Comparison of ENCODE assay signal across 11 cellular contexts in the genomic region with DNA sequence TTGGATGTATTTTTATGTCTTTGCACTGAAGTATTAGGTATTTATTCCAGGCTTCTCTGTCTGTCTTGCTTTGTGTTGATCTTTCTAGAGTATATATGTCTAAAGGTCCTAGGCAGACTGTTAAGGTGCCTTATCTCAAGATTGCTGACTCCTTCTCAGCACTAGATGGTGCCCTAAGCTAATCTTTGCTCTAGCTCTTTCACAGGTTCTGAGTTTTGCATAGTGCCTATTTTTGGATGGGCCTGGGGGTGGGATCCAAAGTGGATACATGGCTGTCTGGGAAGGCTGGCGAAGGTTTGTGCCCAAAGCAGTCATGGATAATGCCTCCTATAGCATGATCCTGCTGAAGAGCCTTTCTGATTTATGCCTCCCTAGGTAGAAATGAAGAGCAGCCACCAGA.
A peak's percentile ranks its signal among the peaks of the same experiment; 100 is the strongest.
DNase-seq lines count a peak whose midpoint lies in the region; ATAC-seq and TF ChIP-seq lines count a peak whose summit lies in the region.
"Had no signal": no experiment of that assay in that cellular context is flagged by ENCODE, and none has a peak within 500 bp of the region (broad histone marks: within the 10 kb centered on the region; RNA-seq: fewer than 3 reads in every experiment).

No MANE protein-coding gene starts in this region.

- no peak overlapping the region for H3K27ac ChIP-seq in breast epithelium
- no peak overlapping the region for H3K27ac ChIP-seq in thyroid gland

- H3K27ac Mint-ChIP-seq in MCF 10A (ENCODE audit: low read depth, unreplicated experiment): no peak overlapping the region
- H3K27ac Mint-ChIP-seq in activated naive CD8-positive, alpha-beta T cell treated with anti-CD3 and anti-CD28 coated beads, Interleukin-2, amount 50 U/mL, for 24 hours: no peak overlapping the region
- H3K27ac Mint-ChIP-seq: CD4-positive, alpha-beta T cell had no signal

- POLR2A ChIA-PET in MCF 10A (lab: Yijun Ruan, JAX): interaction anchor here (0.6 kb wide), 1 partner anchor 378 kb away, joined by 3 read pairs; no protein-coding TSS in a partner anchor

- DNase-seq in MCF 10A (ENCODE audit: unreplicated experiment) (peak; percentile 57), breast epithelium (ENCODE audit: low spot score in 2 of 2) (no peak), LHCN-M2 (ENCODE audit: low read depth) (peak; percentile 29), choroid plexus epithelial cell (ENCODE audit: low read depth) (peak; percentile 16), thyroid gland (no peak), NOMO-1 (lab: John Stamatoyannopoulos, UW; ENCODE audit: unreplicated experiment in 2 of 2) (no peak)
- DNase-seq in activated naive CD8-positive, alpha-beta T cell treated with anti-CD3 and anti-CD28 coated beads, Interleukin-2, amount 50 U/mL, for 24 hours: no peak
- DNase-seq: activated gamma-delta T cell treated with Interleukin-2 at 50 U/mL for 16 hours; CD4-positive, alpha-beta T cell; stimulated activated naive CD8-positive, alpha-beta T cell treated with anti-CD3 and anti-CD28 coated beads, Interleukin-15, Interleukin-2, amounts not matched to agents 100 U/mL and 50 U/mL, for 24 hours had no signal

- H3K27me3 Mint-ChIP-seq in MCF 10A (ENCODE audit: insufficient read depth, unreplicated experiment): no peaks in the 10 kb centered on the region
- H3K27me3 Mint-ChIP-seq in activated naive CD8-positive, alpha-beta T cell treated with anti-CD3 and anti-CD28 coated beads, Interleukin-2, amount 50 U/mL, for 24 hours: no peaks in the 10 kb centered on the region
- H3K27me3 Mint-ChIP-seq: CD4-positive, alpha-beta T cell had no signal

- no peak overlapping the region for H3K4me3 ChIP-seq in breast epithelium
- no peak overlapping the region for H3K4me3 ChIP-seq in choroid plexus epithelial cell (ENCODE audit: low read depth, low read length)
- no peak overlapping the region for H3K4me3 ChIP-seq in thyroid gland (replicated peaks in 1 of 3)

- H3K36me3 Mint-ChIP-seq in MCF 10A (ENCODE audit: insufficient read depth, unreplicated experiment): no peaks in the 10 kb centered on the region
- H3K36me3 Mint-ChIP-seq in activated naive CD8-positive, alpha-beta T cell treated with anti-CD3 and anti-CD28 coated beads, Interleukin-2, amount 50 U/mL, for 24 hours (ENCODE audit: low read depth): peaks cover 2% of the 10 kb centered on the region

- H3K36me3 ChIP-seq in breast epithelium: no peaks in the 10 kb centered on the region
- no peaks in the 10 kb centered on the region for H3K36me3 ChIP-seq in thyroid gland

- no peak for TF ChIP-seq POLR2A in breast epithelium (IDR thresholded peaks at IDR 0.05)
- no peak for TF ChIP-seq POLR2A in thyroid gland (IDR thresholded peaks at IDR 0.05)

- intact Hi-C loops in MCF 10A (cut with micrococcal nuclease): loop anchor here (1.0 kb wide), 1 partner anchor 419 kb away; no protein-coding TSS in a partner anchor
- intact Hi-C loops in breast epithelium (cut with DNase I; ENCODE audit: low total_unique reads): loop anchor here (5.0 kb wide), 1 partner anchor 872 kb away; no protein-coding TSS in a partner anchor
- intact Hi-C loops in thyroid gland (cut with DNase I): no loop called here

- H3K4me1 ChIP-seq in breast epithelium: no peaks in the 10 kb centered on the region
- H3K4me1 ChIP-seq in thyroid gland: peaks cover 7 to 8% of the 10 kb centered on the region in 2 donors

- no TSS peak for BruUV-seq in MCF 10A (replicated peaks; lab: Mats Ljungman, UMichigan)

- ATAC-seq in HG03439 (IDR thresholded peaks at IDR 0.05; ENCODE audit: unreplicated experiment): no peak
- no peak for ATAC-seq in activated naive CD8-positive, alpha-beta T cell treated with anti-CD3 and anti-CD28 coated beads, Interleukin-2, amount 50 U/mL, for 24 hours
- ATAC-seq: stimulated activated naive CD8-positive, alpha-beta T cell treated with anti-CD3 and anti-CD28 coated beads, Interleukin-15, Interleukin-2, amounts not matched to agents 100 U/mL and 50 U/mL, for 24 hours had no signal

- CTCF ChIA-PET in MCF 10A (lab: Yijun Ruan, JAX): interaction anchor here (0.9 to 2.7 kb wide), 9 partner anchors 9 to 450 kb away, joined by 3 to 9 read pairs (median 4); no protein-coding TSS in a partner anchor

- TF ChIP-seq CTCF in MCF 10A (IDR thresholded peaks at IDR 0.05; ENCODE audit: unreplicated experiment) (peak; percentile 47), breast epithelium (IDR thresholded peaks at IDR 0.05) (no peak), choroid plexus epithelial cell (conservative IDR thresholded peaks at IDR 0.05; ENCODE audit: low read depth, low read length) (peak; percentile 37), thyroid gland (IDR thresholded peaks at IDR 0.05) (peak in 4 of 6 experiments; percentile 13 to 63 (median 54))

- H3K9me3 Mint-ChIP-seq in MCF 10A (ENCODE audit: unreplicated experiment): no peaks in the 10 kb centered on the region
- peaks cover 22% of the 10 kb centered on the region for H3K9me3 Mint-ChIP-seq in activated naive CD8-positive, alpha-beta T cell treated with anti-CD3 and anti-CD28 coated beads, Interleukin-2, amount 50 U/mL, for 24 hours

- 92 to 100% methylated on average over 1 of the region's 1 CpG for WGBS in thyroid gland, 2 donors

- H3K27me3 ChIP-seq in breast epithelium: no peaks in the 10 kb centered on the region
- H3K27me3 ChIP-seq in thyroid gland: no peaks in the 10 kb centered on the region

- peaks cover 15% of the 10 kb centered on the region for H3K4me1 Mint-ChIP-seq in MCF 10A (ENCODE audit: insufficient read depth, unreplicated experiment)
- no peaks in the 10 kb centered on the region for H3K4me1 Mint-ChIP-seq in activated naive CD8-positive, alpha-beta T cell treated with anti-CD3 and anti-CD28 coated beads, Interleukin-2, amount 50 U/mL, for 24 hours

- no peak overlapping the region for H3K4me3 Mint-ChIP-seq in MCF 10A (ENCODE audit: unreplicated experiment)
- no peak overlapping the region for H3K4me3 Mint-ChIP-seq in activated naive CD8-positive, alpha-beta T cell treated with anti-CD3 and anti-CD28 coated beads, Interleukin-2, amount 50 U/mL, for 24 hours
- H3K4me3 Mint-ChIP-seq: CD4-positive, alpha-beta T cell had no signal

- H3K9me3 ChIP-seq in breast epithelium: peaks cover 9 to 12% of the 10 kb centered on the region in 2 donors
- H3K9me3 ChIP-seq in thyroid gland: no peaks in the 10 kb centered on the region

Comparison
In these comparisons a context has a peak if more than half of its experiments do, and no peak if none do; other contexts are left out.
1. DNase-seq: peak in MCF 10A (single experiment), LHCN-M2 (single experiment) and choroid plexus epithelial cell (single experiment); none in breast epithelium (0 of 2), thyroid gland (0 of 2), NOMO-1 (0 of 2) and activated naive CD8-positive, alpha-beta T cell treated with anti-CD3 and anti-CD28 coated beads, Interleukin-2, amount 50 U/mL, for 24 hours (single experiment).
2. CTCF ChIP-seq: peak in MCF 10A (single experiment), choroid plexus epithelial cell (single experiment) and thyroid gland (4 of 6); none in breast epithelium (0 of 3).